11 cellular contexts compared by ENCODE assay signal in the genomic region with DNA sequence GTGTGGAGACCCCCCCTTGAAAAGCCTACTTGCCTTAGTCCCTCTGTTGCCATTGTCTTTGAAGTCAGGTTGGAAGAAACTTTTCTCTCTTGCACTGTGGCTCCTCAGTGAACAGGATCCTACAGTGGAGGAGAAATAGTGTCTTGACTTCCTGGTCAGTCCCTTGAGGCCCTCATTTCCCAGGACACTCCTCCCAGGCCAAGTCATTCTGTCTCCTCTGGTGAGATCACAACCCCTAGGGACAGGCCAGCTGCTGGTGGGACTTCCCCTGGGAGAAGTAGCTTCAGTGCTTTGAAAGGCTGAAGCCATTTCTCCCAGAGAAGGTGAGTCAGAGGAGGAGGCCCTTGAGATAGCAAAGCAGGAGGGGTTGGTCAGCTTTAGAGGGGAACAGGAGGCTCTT. TPM values are rescaled to one million over a fixed set of nuclear protein-coding genes. Genes with fewer than 3 reads are reported as not detected.
A peak's percentile ranks its signal among the peaks of the same experiment; 100 is the strongest.
DNase-seq lines count a peak whose midpoint lies in the region; ATAC-seq and TF ChIP-seq lines count a peak whose summit lies in the region.
"Had no signal": no experiment of that assay in that cellular context is flagged by ENCODE, and none has a peak within 500 bp of the region (broad histone marks: within the 10 kb centered on the region; RNA-seq: fewer than 3 reads in every experiment).

No MANE protein-coding gene starts in this region.

- no peak for TF ChIP-seq CTCF in chondrocyte (IDR thresholded peaks at IDR 0.05)

- H3K27me3 Mint-ChIP-seq in stimulated activated memory B cell treated with anti-CD40 and anti-IgM and Interleukin-4, amounts not matched to agents 10 μg/mL and 1 μg/mL and 100 μg/mL, for 72 hours, result no peaks in the 10 kb centered on the region
- H3K27me3 Mint-ChIP-seq in chondrocyte (ENCODE audit: low read depth), result peaks cover 6% of the 10 kb centered on the region
- H3K27me3 Mint-ChIP-seq: dendritic cell treated with granulocyte-macrophage colony-stimulating factor and Interleukin-4, amounts not matched to agents 40 ng/mL and 50 ng/mL, for 4 days had no signal

- H3K9me3 Mint-ChIP-seq in stimulated activated memory B cell treated with anti-CD40 and anti-IgM and Interleukin-4, amounts not matched to agents 10 μg/mL and 1 μg/mL and 100 μg/mL, for 72 hours, result no peaks in the 10 kb centered on the region
- H3K9me3 Mint-ChIP-seq in chondrocyte (ENCODE audit: low read depth), result no peaks in the 10 kb centered on the region
- H3K9me3 Mint-ChIP-seq: dendritic cell treated with granulocyte-macrophage colony-stimulating factor and Interleukin-4, amounts not matched to agents 40 ng/mL and 50 ng/mL, for 4 days had no signal

- ATAC-seq in GM19035 (IDR thresholded peaks at IDR 0.05; ENCODE audit: unreplicated experiment), result peak; percentile 83
- ATAC-seq in HG02642 (IDR thresholded peaks at IDR 0.05; ENCODE audit: poor library complexity, unreplicated experiment), result peak; percentile 95
- peak; percentile 92 for ATAC-seq in HG03565 (IDR thresholded peaks at IDR 0.05; ENCODE audit: unreplicated experiment)
- ATAC-seq in stimulated activated memory B cell treated with anti-CD40 and anti-IgM and Interleukin-4, amounts not matched to agents 10 μg/mL and 1 μg/mL and 100 μg/mL, for 72 hours, result peak; percentile 31

- no peak for DNase-seq in retina
- no peak for DNase-seq in chondrocyte (ENCODE audit: low spot score)
- no peak for DNase-seq in NCI-H1436 treated with DMSO at 0.1 percent for 48 hours (lab: John Stamatoyannopoulos, UW)
- DNase-seq: activated CD8-positive, alpha-beta memory T cell treated with anti-CD3 and anti-CD28 coated beads, Interleukin-2, amount 50 U/mL, for 48 hours; MM.1S had no signal

- H3K4me1 Mint-ChIP-seq in stimulated activated memory B cell treated with anti-CD40 and anti-IgM and Interleukin-4, amounts not matched to agents 10 μg/mL and 1 μg/mL and 100 μg/mL, for 72 hours, result no peaks in the 10 kb centered on the region
- H3K4me1 Mint-ChIP-seq in chondrocyte (ENCODE audit: low read depth), result peaks cover 6% of the 10 kb centered on the region

- H3K4me3 Mint-ChIP-seq in stimulated activated memory B cell treated with anti-CD40 and anti-IgM and Interleukin-4, amounts not matched to agents 10 μg/mL and 1 μg/mL and 100 μg/mL, for 72 hours, result no peak overlapping the region
- no peak overlapping the region for H3K4me3 Mint-ChIP-seq in chondrocyte (ENCODE audit: unreplicated experiment)
- H3K4me3 Mint-ChIP-seq: dendritic cell treated with granulocyte-macrophage colony-stimulating factor and Interleukin-4, amounts not matched to agents 40 ng/mL and 50 ng/mL, for 4 days had no signal

- H3K27ac Mint-ChIP-seq in stimulated activated memory B cell treated with anti-CD40 and anti-IgM and Interleukin-4, amounts not matched to agents 10 μg/mL and 1 μg/mL and 100 μg/mL, for 72 hours, result no peak overlapping the region
- H3K27ac Mint-ChIP-seq in chondrocyte (ENCODE audit: unreplicated experiment), result no peak overlapping the region
- H3K27ac Mint-ChIP-seq: dendritic cell treated with granulocyte-macrophage colony-stimulating factor and Interleukin-4, amounts not matched to agents 40 ng/mL and 50 ng/mL, for 4 days had no signal

- no peaks in the 10 kb centered on the region for H3K36me3 Mint-ChIP-seq in stimulated activated memory B cell treated with anti-CD40 and anti-IgM and Interleukin-4, amounts not matched to agents 10 μg/mL and 1 μg/mL and 100 μg/mL, for 72 hours
- peaks cover 2% of the 10 kb centered on the region for H3K36me3 Mint-ChIP-seq in chondrocyte (ENCODE audit: low read depth)

RNA-seq across cellular contexts. Expression of gene GRIA1, which starts 10.1 kb away (rescaled TPM):
- total RNA-seq in chondrocyte, result 0.55 to 13.9 TPM (median 0.77 TPM) in 3 replicates
- total RNA-seq: SK-MEL-5 had no signal

Comparison
In these comparisons a context has a peak if more than half of its experiments do, and no peak if none do; other contexts are left out.
1. ATAC-seq: peak in every context shown above with its lines; median percentile 95 in HG02642; 92 in HG03565; 83 in GM19035; 31 in stimulated activated memory B cell treated with anti-CD40 and anti-IgM and Interleukin-4, amounts not matched to agents 10 μg/mL and 1 μg/mL and 100 μg/mL, for 72 hours.